ENCODE assay signal across 25 cellular contexts in genomic region chr4:72942565-72942964, GRCh38.
"Had no signal": no experiment of that assay in that cellular context is flagged by ENCODE, and none has a peak within 500 bp of the region (broad histone marks: within the 10 kb centered on the region; RNA-seq: fewer than 3 reads in every experiment).

No MANE protein-coding gene starts in this region.

- H3K27ac ChIP-seq: SJSA1, SK-N-MC had no signal

- H3K4me1 ChIP-seq: SJSA1 had no signal

- FAIRE-seq: HepG2, RCC 7860 had no signal

- H3K4me3 ChIP-seq: MG63, SJSA1, SK-N-MC had no signal

- ATAC-seq: HepG2 had no signal

- H3K36me3 ChIP-seq: MG63, SJSA1 had no signal

- H3K27me3 ChIP-seq: MG63, SJSA1 had no signal

- H3K9me3 ChIP-seq: MG63, SJSA1 had no signal

- DNase-seq: IMR-90, Karpas-422, KG1, MG63, NCI-H1092, NCI-H1105 treated with DMSO at 0.1 percent for 48 hours, NCI-H1417 treated with DMSO at 0.1 percent for 48 hours, NCI-H146, NCI-H1694 treated with DMSO at 0.1 percent for 48 hours, NCI-H1930, NCI-H2081, NCI-H2107, NCI-H226, NCI-H446, NCI-H510A, NCI-H524 treated with DMSO at 0.1 percent for 48 hours, NCI-H69, NCI-H774, Right ventricle myocardium superior, RPMI8226, SIG-M5 had no signal
